In genomic region chr15:48794697-48795134, GRCh38 we compare ENCODE assay signal across 8 cellular contexts. TPM values are rescaled to one million over a fixed set of nuclear protein-coding genes. Genes with fewer than 3 reads are reported as not detected.
A peak's percentile ranks its signal among the peaks of the same experiment; 100 is the strongest.
DNase-seq lines count a peak whose midpoint lies in the region; ATAC-seq and TF ChIP-seq lines count a peak whose summit lies in the region.

No MANE protein-coding gene starts in this region.

- H3K9me3 Mint-ChIP-seq in natural killer cell treated with Interleukin-12 subunit alpha and Interleukin-12 subunit beta and Interleukin-15 and Interleukin-18, amount 100 ng/mL, for 72 hours, result no peaks in the 10 kb centered on the region

- no peak for DNase-seq in breast epithelium (ENCODE audit: low spot score in 2 of 2)
- DNase-seq in natural killer cell treated with Interleukin-12 subunit alpha and Interleukin-12 subunit beta and Interleukin-15 and Interleukin-18, amount 100 ng/mL, for 72 hours (ENCODE audit: low spot score), result no peak
- no peak for DNase-seq in COLO829 (ENCODE audit: low spot score)
- no peak for DNase-seq in NCI-H128 (lab: John Stamatoyannopoulos, UW; ENCODE audit: unreplicated experiment)

- H3K9me3 ChIP-seq in breast epithelium, result no peaks in the 10 kb centered on the region

- TF ChIP-seq POLR2A in breast epithelium (IDR thresholded peaks at IDR 0.05), result no peak

- H3K27ac Mint-ChIP-seq in natural killer cell treated with Interleukin-12 subunit alpha and Interleukin-12 subunit beta and Interleukin-15 and Interleukin-18, amount 100 ng/mL, for 72 hours, result peak overlapping the region; percentile 60 to 91

- intact Hi-C loops in breast epithelium (cut with DNase I; ENCODE audit: low total_unique reads), result no loop called here

- peak; percentile 87 for ATAC-seq in GM21381 (IDR thresholded peaks at IDR 0.05; ENCODE audit: unreplicated experiment)
- ATAC-seq in HG03558 (IDR thresholded peaks at IDR 0.05; ENCODE audit: extremely low read depth, unreplicated experiment), result peak; percentile 69
- peak; percentile 56 to 75 for ATAC-seq in natural killer cell treated with Interleukin-12 subunit alpha and Interleukin-12 subunit beta and Interleukin-15 and Interleukin-18, amount 100 ng/mL, for 72 hours
- ATAC-seq in HG03457 (IDR thresholded peaks at IDR 0.05; ENCODE audit: unreplicated experiment), result no peak

- peak overlapping the region; percentile 68 to 85 for H3K27ac ChIP-seq in breast epithelium

- H3K4me3 ChIP-seq in GM08714 (ENCODE audit: low read length), result peak overlapping the region; percentile 47; the same call in 1 of the 2 replicates
- peak overlapping the region in 1 of 3 donors; percentile 45 for H3K4me3 ChIP-seq in breast epithelium

- H3K27me3 Mint-ChIP-seq in natural killer cell treated with Interleukin-12 subunit alpha and Interleukin-12 subunit beta and Interleukin-15 and Interleukin-18, amount 100 ng/mL, for 72 hours, result no peaks in the 10 kb centered on the region

- peak overlapping the region; percentile 56 for H3K4me3 Mint-ChIP-seq in natural killer cell treated with Interleukin-12 subunit alpha and Interleukin-12 subunit beta and Interleukin-15 and Interleukin-18, amount 100 ng/mL, for 72 hours

- no peaks in the 10 kb centered on the region for H3K36me3 ChIP-seq in breast epithelium

- no peaks in the 10 kb centered on the region for H3K4me1 ChIP-seq in breast epithelium

- peaks cover 24 to 30% of the 10 kb centered on the region in 2 donors for H3K4me1 Mint-ChIP-seq in natural killer cell treated with Interleukin-12 subunit alpha and Interleukin-12 subunit beta and Interleukin-15 and Interleukin-18, amount 100 ng/mL, for 72 hours (ENCODE audit: low read depth in 2 of 2)

- H3K36me3 Mint-ChIP-seq in natural killer cell treated with Interleukin-12 subunit alpha and Interleukin-12 subunit beta and Interleukin-15 and Interleukin-18, amount 100 ng/mL, for 72 hours, result peaks cover 16% of the 10 kb centered on the region

- no peak for TF ChIP-seq CTCF in breast epithelium (IDR thresholded peaks at IDR 0.05)

- no peaks in the 10 kb centered on the region for H3K27me3 ChIP-seq in breast epithelium

RNA-seq across cellular contexts. Expression of gene CEP152, which starts 16.2 kb away (rescaled TPM):
- total RNA-seq in breast epithelium, result 10 to 100 TPM in 1 of 3 donors, 1 to 10 TPM in 2; 5.3 to 13.5 (median 5.9) TPM
- total RNA-seq in natural killer cell treated with Interleukin-12 subunit alpha and Interleukin-12 subunit beta and Interleukin-15 and Interleukin-18, amount 100 ng/mL, for 72 hours, result 10 to 100 TPM; 16.8 to 42.7 TPM
